In genomic region chr14:64726585-64726890, GRCh38 we compare ENCODE assay signal across 9 cellular contexts.
A peak's percentile ranks its signal among the peaks of the same experiment; 100 is the strongest.
DNase-seq lines count a peak whose midpoint lies in the region; ATAC-seq lines count a peak whose summit lies in the region.
"Had no signal": no experiment of that assay in that cellular context is flagged by ENCODE, and none has a peak within 500 bp of the region (broad histone marks: within the 10 kb centered on the region; RNA-seq: fewer than 3 reads in every experiment).

No MANE protein-coding gene starts in this region.

- H3K36me3 ChIP-seq in effector memory CD4-positive, alpha-beta T cell (ENCODE audit: control insufficient read depth, insufficient read depth, low read length), result peaks cover 15% of the 10 kb centered on the region

- H3K9me3 Mint-ChIP-seq in T-helper 2 cell treated with Interferon-gamma antibody and Interleukin-4, amounts not matched to agents 5 μg/mL and 100 μg/mL, for 36 hours, result no peaks in the 10 kb centered on the region

- peak overlapping the region; percentile 59 for H3K27ac ChIP-seq in effector memory CD4-positive, alpha-beta T cell (ENCODE audit: insufficient read depth, low read length, poor library complexity, severe bottlenecking)

- H3K27ac Mint-ChIP-seq in T-helper 2 cell treated with Interferon-gamma antibody and Interleukin-4, amounts not matched to agents 5 μg/mL and 100 μg/mL, for 36 hours, result no peak overlapping the region
- H3K27ac Mint-ChIP-seq: B cell had no signal

- peaks cover 11% of the 10 kb centered on the region for H3K36me3 Mint-ChIP-seq in T-helper 2 cell treated with Interferon-gamma antibody and Interleukin-4, amounts not matched to agents 5 μg/mL and 100 μg/mL, for 36 hours (ENCODE audit: low read depth)

- peaks cover 90% of the 10 kb centered on the region for H3K4me1 ChIP-seq in effector memory CD4-positive, alpha-beta T cell (ENCODE audit: control insufficient read depth, insufficient read depth, low read length, poor library complexity, severe bottlenecking)

- ATAC-seq in stimulated activated naive CD8-positive, alpha-beta T cell treated with anti-CD3 and anti-CD28 coated beads, Interleukin-15, Interleukin-2, amounts not matched to agents 100 U/mL and 50 U/mL, for 24 hours, result no peak
- ATAC-seq in GM18520 (IDR thresholded peaks at IDR 0.05; ENCODE audit: unreplicated experiment), result no peak
- ATAC-seq in HG02588 (IDR thresholded peaks at IDR 0.05; ENCODE audit: unreplicated experiment), result no peak

- peaks cover 6% of the 10 kb centered on the region for H3K27me3 Mint-ChIP-seq in T-helper 2 cell treated with Interferon-gamma antibody and Interleukin-4, amounts not matched to agents 5 μg/mL and 100 μg/mL, for 36 hours (ENCODE audit: low read depth)

- DNase-seq in T-helper 2 cell (peak in 3 of 5 experiments; percentile 29 to 47 (median 42)), NCI-H510A treated with DMSO at 0.1 percent for 48 hours (lab: John Stamatoyannopoulos, UW) (peak; percentile 64)
- no peak for DNase-seq in T-helper 2 cell treated with Interferon-gamma antibody and Interleukin-4, amounts not matched to agents 5 μg/mL and 100 μg/mL, for 36 hours (ENCODE audit: low spot score)
- peak; percentile 62 to 75 (median 74) for DNase-seq in effector memory CD4-positive, alpha-beta T cell
- DNase-seq in stimulated activated CD4-positive, alpha-beta T cell treated with anti-CD3 and anti-CD28 coated beads, Interleukin-15, amount 100 ng/mL, for 24 hours, result peak; percentile 43
- no peak for DNase-seq in stimulated activated naive CD8-positive, alpha-beta T cell treated with anti-CD3 and anti-CD28 coated beads, Interleukin-15, Interleukin-2, amounts not matched to agents 100 U/mL and 50 U/mL, for 24 hours

- peak overlapping the region; percentile 14 for H3K4me3 ChIP-seq in effector memory CD4-positive, alpha-beta T cell (ENCODE audit: insufficient read depth, low read depth, low read length, poor library complexity, severe bottlenecking)

- no peaks in the 10 kb centered on the region for H3K9me3 ChIP-seq in effector memory CD4-positive, alpha-beta T cell (ENCODE audit: control insufficient read depth, low read length)

- H3K27me3 ChIP-seq in effector memory CD4-positive, alpha-beta T cell (replicated peaks; ENCODE audit: control insufficient read depth, insufficient read depth, low read length, poor library complexity, severe bottlenecking), result no peaks in the 10 kb centered on the region

- no peak overlapping the region for H3K4me3 Mint-ChIP-seq in T-helper 2 cell treated with Interferon-gamma antibody and Interleukin-4, amounts not matched to agents 5 μg/mL and 100 μg/mL, for 36 hours
- H3K4me3 Mint-ChIP-seq: B cell had no signal

- H3K4me1 Mint-ChIP-seq in T-helper 2 cell treated with Interferon-gamma antibody and Interleukin-4, amounts not matched to agents 5 μg/mL and 100 μg/mL, for 36 hours (ENCODE audit: low read depth), result peaks cover 41% of the 10 kb centered on the region
- H3K4me1 Mint-ChIP-seq: B cell had no signal

Comparison
In these comparisons a context has a peak if more than half of its experiments do, and no peak if none do; other contexts are left out.
1. DNase-seq: peak in T-helper 2 cell (3 of 5), NCI-H510A treated with DMSO at 0.1 percent for 48 hours (single experiment), effector memory CD4-positive, alpha-beta T cell (3 of 3) and stimulated activated CD4-positive, alpha-beta T cell treated with anti-CD3 and anti-CD28 coated beads, Interleukin-15, amount 100 ng/mL, for 24 hours (single experiment); none in T-helper 2 cell treated with Interferon-gamma antibody and Interleukin-4, amounts not matched to agents 5 μg/mL and 100 μg/mL, for 36 hours (single experiment) and stimulated activated naive CD8-positive, alpha-beta T cell treated with anti-CD3 and anti-CD28 coated beads, Interleukin-15, Interleukin-2, amounts not matched to agents 100 U/mL and 50 U/mL, for 24 hours (single experiment).